20 cellular contexts compared by ENCODE assay signal in genomic region chr15:79887517-79887916, GRCh38.
"Had no signal": no experiment of that assay in that cellular context is flagged by ENCODE, and none has a peak within 500 bp of the region (broad histone marks: within the 10 kb centered on the region; RNA-seq: fewer than 3 reads in every experiment).

No MANE protein-coding gene starts in this region.

- H3K4me3 ChIP-seq: coronary artery, lower lobe of right lung, transverse colon, uterus had no signal

- H3K36me3 ChIP-seq: uterus had no signal

- H3K9me3 ChIP-seq: lower lobe of right lung, transverse colon, uterus had no signal

- H3K27ac ChIP-seq: brain microvascular endothelial cell, coronary artery, lower lobe of right lung, transverse colon, uterus had no signal

- H3K4me1 ChIP-seq: lower lobe of right lung, transverse colon, uterus had no signal

- ATAC-seq: left colon; lower lobe of right lung; naive thymus-derived CD8-positive, alpha-beta T cell; stimulated activated naive CD8-positive, alpha-beta T cell treated with anti-CD3 and anti-CD28 coated beads, Interleukin-15, Interleukin-2, amounts not matched to agents 100 U/mL and 50 U/mL, for 24 hours; WTC11 had no signal

- H3K27me3 ChIP-seq: brain microvascular endothelial cell, transverse colon, uterus had no signal

- DNase-seq: activated CD4-positive, alpha-beta memory T cell treated with anti-CD3 and anti-CD28 coated beads for 36 hours; activated CD4-positive, alpha-beta T cell treated with anti-CD3 and anti-CD28 coated beads for 4 hours; activated naive CD4-positive, alpha-beta T cell treated with Interleukin-2 at 50 U/mL for 16 hours; activated naive CD8-positive, alpha-beta T cell treated with anti-CD3 and anti-CD28 coated beads, Interleukin-2, amount 10 ng/mL, durations not matched to agents 7 days and 5 days; activated T-cell treated with anti-CD3 and anti-CD28 coated beads for 4 hours; brain microvascular endothelial cell; central memory CD4-positive, alpha-beta T cell; hippocampal formation; islet precursor cell; left colon; lower lobe of right lung; naive thymus-derived CD8-positive, alpha-beta T cell; retina; stimulated activated CD4-positive, alpha-beta T cell treated with anti-CD3 and anti-CD28 coated beads, Interleukin-12 subunit alpha, Interleukin-12 subunit beta, amount 100 ng/mL, for 4 hours; stimulated activated CD4-positive, alpha-beta T cell treated with anti-CD3 and anti-CD28 coated beads, Interleukin-2, amount 100 ng/mL, for 24 hours; stimulated activated naive CD8-positive, alpha-beta T cell treated with anti-CD3 and anti-CD28 coated beads, Interleukin-15, Interleukin-2, amounts not matched to agents 100 U/mL and 50 U/mL, for 24 hours; transverse colon; uterus had no signal
